ENCODE assay signal across 1 cellular context in the genomic region with DNA sequence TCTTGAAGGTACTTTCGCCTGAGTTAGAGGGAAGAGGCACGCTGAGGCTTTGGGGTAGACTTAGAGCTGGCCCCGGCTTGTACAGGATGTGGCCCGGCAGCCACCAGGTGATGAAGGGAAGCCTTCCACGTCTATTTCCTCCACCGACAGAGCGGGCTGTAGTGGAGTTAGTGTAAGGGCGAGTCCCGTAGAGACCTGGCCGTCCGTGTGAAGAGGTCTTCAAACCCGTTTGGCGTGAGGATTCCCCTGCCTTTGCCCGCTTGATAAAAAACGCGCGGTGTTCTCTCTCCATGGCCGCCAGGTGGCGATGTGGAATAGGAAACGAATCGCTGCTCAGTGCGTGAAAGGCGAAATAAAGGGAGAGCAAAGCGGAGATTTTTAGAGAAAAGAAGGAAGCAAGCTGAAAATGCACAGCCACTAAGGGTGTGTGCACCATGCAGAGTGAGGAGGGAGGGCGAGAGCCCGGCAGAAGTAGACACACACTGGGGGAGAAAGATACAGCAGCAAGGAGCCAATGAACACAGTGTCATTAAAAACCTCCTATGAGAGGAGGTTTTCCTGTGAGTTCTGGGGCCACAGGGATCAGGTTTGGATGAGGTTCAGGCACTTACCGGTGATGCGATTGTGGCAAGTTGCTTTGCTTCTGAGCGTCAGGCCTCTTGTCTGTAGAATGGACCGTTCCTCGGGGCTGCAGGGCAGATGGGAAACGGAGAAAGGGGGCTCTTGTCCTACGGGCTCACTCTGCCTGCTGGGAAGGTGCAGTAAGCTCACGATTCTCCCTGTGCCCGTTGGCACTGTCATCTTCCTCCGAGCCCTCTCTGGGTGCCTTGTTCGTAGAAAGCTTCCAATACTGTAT.
TF ChIP-seq lines count a peak whose summit lies in the region.

No MANE protein-coding gene starts in this region.

TF ChIP-seq in K562, 482 proteins besides CTCF, POLR2A, EP300 and RAD21 (continued from another document and continues in another):
- TF ChIP-seq MYC (IDR thresholded peaks at IDR 0.05; ENCODE audit: low read depth, low read length) (0 out of 2 replicates have a peak, but pooled peaks have one; percentile 45), MYC (CRISPR knock-in tag; IDR thresholded peaks at IDR 0.05; ENCODE audit: borderline replicate concordance, low read depth) (no peak), MCM2 (IDR thresholded peaks at IDR 0.05; ENCODE audit: low read depth) (no peak), JUND (IDR thresholded peaks at IDR 0.05; ENCODE audit: borderline replicate concordance, low read depth, low read length) (no peak; the same call in 1 of the 2 replicates), JUND (tag; IDR thresholded peaks at IDR 0.05; ENCODE audit: borderline replicate concordance, low read depth, low read length) (peak; percentile 43; the same call in 1 of the 3 replicates), MED1 (CRISPR knock-in tag; IDR thresholded peaks at IDR 0.05; ENCODE audit: borderline replicate concordance) (no peak), CEBPZ (IDR thresholded peaks at IDR 0.05; ENCODE audit: borderline replicate concordance, low read depth, low read length) (no peak), CSDE1 (IDR thresholded peaks at IDR 0.05) (no peak), FOXA3 (CRISPR knock-in tag; conservative IDR thresholded peaks at IDR 0.05 in 1 of 2, IDR thresholded peaks at IDR 0.05 in 1 of 2) (no peak), ZNF695 (CRISPR knock-in tag; IDR thresholded peaks at IDR 0.05) (no peak), CTBP1 (IDR thresholded peaks at IDR 0.05; ENCODE audit: borderline replicate concordance) (peak; percentile 57; the same call in 1 of the 2 replicates), SFPQ (IDR thresholded peaks at IDR 0.05; ENCODE audit: low read depth, low read length) (no peak), ZNF77 (CRISPR knock-in tag; IDR thresholded peaks at IDR 0.05) (no peak), DDX20 (tag; IDR thresholded peaks at IDR 0.05; ENCODE audit: low read depth) (no peak), ZSCAN29 (IDR thresholded peaks at IDR 0.05) (0 out of 2 replicates have a peak, but pooled peaks have one; percentile 23), NCOA1 (IDR thresholded peaks at IDR 0.05; ENCODE audit: low read depth) (no peak), ELF1 (tag; IDR thresholded peaks at IDR 0.05) (no peak), PHTF2 (CRISPR knock-in tag; IDR thresholded peaks at IDR 0.05) (no peak), UBTF (IDR thresholded peaks at IDR 0.05; ENCODE audit: borderline replicate concordance in 1 of 2, low read depth in 2 of 2, low read length in 2 of 2) (no peak), NFXL1 (CRISPR knock-in tag; IDR thresholded peaks at IDR 0.05) (no peak), PKNOX1 (IDR thresholded peaks at IDR 0.05) (no peak), LEF1 (IDR thresholded peaks at IDR 0.05) (no peak), POLR2G (IDR thresholded peaks at IDR 0.05; ENCODE audit: low read depth, low read length) (no peak), GABPA (tag; conservative IDR thresholded peaks at IDR 0.05; ENCODE audit: low read depth) (no peak), ZNF764 (CRISPR knock-in tag; IDR thresholded peaks at IDR 0.05; ENCODE audit: low read depth) (no peak), PCBP2 (IDR thresholded peaks at IDR 0.05; ENCODE audit: low read depth, low read length, poor library complexity, severe bottlenecking) (no peak), MCM5 (IDR thresholded peaks at IDR 0.05; ENCODE audit: low read depth) (no peak), PML (IDR thresholded peaks at IDR 0.05; ENCODE audit: low read length) (no peak), U2AF2 (optimal IDR thresholded peaks at IDR 0.05; ENCODE audit: low read depth, low read length) (no peak), BRD9 (IDR thresholded peaks at IDR 0.05; ENCODE audit: low read depth, partially characterized antibody) (no peak), ATF7 (IDR thresholded peaks at IDR 0.05) (no peak), CBFA2T2 (conservative IDR thresholded peaks at IDR 0.05) (no peak), RFX1 (IDR thresholded peaks at IDR 0.05) (no peak), CREB3L1 (IDR thresholded peaks at IDR 0.05; ENCODE audit: borderline replicate concordance, low read depth) (0 out of 2 replicates have a peak, but pooled peaks have one; percentile 31), TAF9B (IDR thresholded peaks at IDR 0.05; ENCODE audit: partially characterized antibody) (no peak), OTX1 (CRISPR knock-in tag; IDR thresholded peaks at IDR 0.05) (no peak), ARID1B (IDR thresholded peaks at IDR 0.05) (no peak), HLTF (IDR thresholded peaks at IDR 0.05) (no peak), CEBPB (tag; IDR thresholded peaks at IDR 0.05) (no peak), ZNF75A (CRISPR knock-in tag; IDR thresholded peaks at IDR 0.05) (no peak)
- TF ChIP-seq, protein P1, sequence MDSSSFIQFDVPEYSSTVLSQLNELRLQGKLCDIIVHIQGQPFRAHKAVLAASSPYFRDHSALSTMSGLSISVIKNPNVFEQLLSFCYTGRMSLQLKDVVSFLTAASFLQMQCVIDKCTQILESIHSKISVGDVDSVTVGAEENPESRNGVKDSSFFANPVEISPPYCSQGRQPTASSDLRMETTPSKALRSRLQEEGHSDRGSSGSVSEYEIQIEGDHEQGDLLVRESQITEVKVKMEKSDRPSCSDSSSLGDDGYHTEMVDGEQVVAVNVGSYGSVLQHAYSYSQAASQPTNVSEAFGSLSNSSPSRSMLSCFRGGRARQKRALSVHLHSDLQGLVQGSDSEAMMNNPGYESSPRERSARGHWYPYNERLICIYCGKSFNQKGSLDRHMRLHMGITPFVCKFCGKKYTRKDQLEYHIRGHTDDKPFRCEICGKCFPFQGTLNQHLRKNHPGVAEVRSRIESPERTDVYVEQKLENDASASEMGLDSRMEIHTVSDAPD (CRISPR knock-in tag; IDR thresholded peaks at IDR 0.05), result no peak
- TF ChIP-seq, protein P2, sequence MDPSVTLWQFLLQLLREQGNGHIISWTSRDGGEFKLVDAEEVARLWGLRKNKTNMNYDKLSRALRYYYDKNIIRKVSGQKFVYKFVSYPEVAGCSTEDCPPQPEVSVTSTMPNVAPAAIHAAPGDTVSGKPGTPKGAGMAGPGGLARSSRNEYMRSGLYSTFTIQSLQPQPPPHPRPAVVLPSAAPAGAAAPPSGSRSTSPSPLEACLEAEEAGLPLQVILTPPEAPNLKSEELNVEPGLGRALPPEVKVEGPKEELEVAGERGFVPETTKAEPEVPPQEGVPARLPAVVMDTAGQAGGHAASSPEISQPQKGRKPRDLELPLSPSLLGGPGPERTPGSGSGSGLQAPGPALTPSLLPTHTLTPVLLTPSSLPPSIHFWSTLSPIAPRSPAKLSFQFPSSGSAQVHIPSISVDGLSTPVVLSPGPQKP (CRISPR knock-in tag; IDR thresholded peaks at IDR 0.05), result no peak
- TF ChIP-seq, protein P3, sequence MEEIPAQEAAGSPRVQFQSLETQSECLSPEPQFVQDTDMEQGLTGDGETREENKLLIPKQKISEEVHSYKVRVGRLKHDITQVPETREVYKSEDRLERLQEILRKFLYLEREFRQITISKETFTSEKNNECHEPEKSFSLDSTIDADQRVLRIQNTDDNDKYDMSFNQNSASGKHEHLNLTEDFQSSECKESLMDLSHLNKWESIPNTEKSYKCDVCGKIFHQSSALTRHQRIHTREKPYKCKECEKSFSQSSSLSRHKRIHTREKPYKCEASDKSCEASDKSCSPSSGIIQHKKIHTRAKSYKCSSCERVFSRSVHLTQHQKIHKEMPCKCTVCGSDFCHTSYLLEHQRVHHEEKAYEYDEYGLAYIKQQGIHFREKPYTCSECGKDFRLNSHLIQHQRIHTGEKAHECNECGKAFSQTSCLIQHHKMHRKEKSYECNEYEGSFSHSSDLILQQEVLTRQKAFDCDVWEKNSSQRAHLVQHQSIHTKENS (CRISPR knock-in tag; IDR thresholded peaks at IDR 0.05), result no peak
- TF ChIP-seq, protein P4, sequence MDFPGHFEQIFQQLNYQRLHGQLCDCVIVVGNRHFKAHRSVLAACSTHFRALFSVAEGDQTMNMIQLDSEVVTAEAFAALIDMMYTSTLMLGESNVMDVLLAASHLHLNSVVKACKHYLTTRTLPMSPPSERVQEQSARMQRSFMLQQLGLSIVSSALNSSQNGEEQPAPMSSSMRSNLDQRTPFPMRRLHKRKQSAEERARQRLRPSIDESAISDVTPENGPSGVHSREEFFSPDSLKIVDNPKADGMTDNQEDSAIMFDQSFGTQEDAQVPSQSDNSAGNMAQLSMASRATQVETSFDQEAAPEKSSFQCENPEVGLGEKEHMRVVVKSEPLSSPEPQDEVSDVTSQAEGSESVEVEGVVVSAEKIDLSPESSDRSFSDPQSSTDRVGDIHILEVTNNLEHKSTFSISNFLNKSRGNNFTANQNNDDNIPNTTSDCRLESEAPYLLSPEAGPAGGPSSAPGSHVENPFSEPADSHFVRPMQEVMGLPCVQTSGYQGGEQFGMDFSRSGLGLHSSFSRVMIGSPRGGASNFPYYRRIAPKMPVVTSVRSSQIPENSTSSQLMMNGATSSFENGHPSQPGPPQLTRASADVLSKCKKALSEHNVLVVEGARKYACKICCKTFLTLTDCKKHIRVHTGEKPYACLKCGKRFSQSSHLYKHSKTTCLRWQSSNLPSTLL (IDR thresholded peaks at IDR 0.05), result no peak
